In the genomic region with DNA sequence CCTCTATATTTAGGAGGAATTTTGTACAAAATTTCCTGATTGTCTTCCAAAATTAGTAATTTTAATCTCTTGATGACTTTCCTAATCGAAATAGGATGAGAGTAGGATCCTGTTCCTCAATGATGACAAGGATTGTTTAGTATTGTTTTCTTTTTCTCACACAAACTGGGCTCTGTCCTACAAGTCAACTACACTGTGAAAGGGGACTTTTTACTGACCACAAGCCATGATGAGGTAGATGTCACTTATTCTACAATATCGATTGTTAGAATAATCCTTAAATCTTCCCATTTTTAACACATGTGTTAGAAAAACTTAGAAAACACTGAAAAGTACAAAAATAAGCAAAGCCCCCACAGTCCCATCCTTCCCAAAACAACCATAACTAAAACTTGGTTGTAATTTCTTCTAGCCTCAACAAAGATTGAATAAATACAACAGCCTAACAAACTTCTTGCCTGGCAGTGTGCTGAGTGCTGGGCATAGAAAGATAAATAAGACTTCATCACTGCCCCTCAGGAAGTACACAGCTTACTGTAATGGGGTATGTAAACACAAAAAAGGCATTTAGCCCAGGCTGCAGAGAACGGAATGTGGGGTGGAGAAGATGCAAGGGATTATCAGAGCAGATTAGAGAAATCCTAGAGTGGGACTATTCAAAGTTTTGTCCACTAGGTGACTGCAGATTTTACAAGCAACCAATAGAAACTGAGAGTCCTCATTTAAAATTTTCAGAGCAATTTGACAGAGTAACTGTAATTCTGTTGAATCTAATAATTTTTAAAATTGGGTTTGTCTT, we compare ENCODE assay signal across 9 cellular contexts. TPM values are rescaled to one million over a fixed set of nuclear protein-coding genes. Genes with fewer than 3 reads are reported as not detected.
DNase-seq lines count a peak whose midpoint lies in the region; ATAC-seq and TF ChIP-seq lines count a peak whose summit lies in the region.
"Had no signal": no experiment of that assay in that cellular context is flagged by ENCODE, and none has a peak within 500 bp of the region (broad histone marks: within the 10 kb centered on the region; RNA-seq: fewer than 3 reads in every experiment).

No MANE protein-coding gene starts in this region.

- H3K9me3 ChIP-seq in HEK293 (ENCODE audit: control insufficient read depth, insufficient read depth, low read depth, low read length), result no peaks in the 10 kb centered on the region
- H3K9me3 ChIP-seq in WERI-Rb-1 (ENCODE audit: severe bottlenecking), result no peaks in the 10 kb centered on the region
- H3K9me3 ChIP-seq in left lung, result no peaks in the 10 kb centered on the region

- intact Hi-C loops in left lung (cut with DNase I), result no loop called here

- CTCF ChIA-PET in HEK293 (lab: Yijun Ruan, JAX), result no interaction called here

- TF ChIP-seq CTCF in HEK293 (tag by site-specific recombination; IDR thresholded peaks at IDR 0.05), result no peak
- 0 out of 2 replicates have a peak, but pooled peaks have one; percentile 16 for TF ChIP-seq CTCF in WERI-Rb-1 (IDR thresholded peaks at IDR 0.05; ENCODE audit: low read depth, low read length)
- TF ChIP-seq CTCF in left lung (IDR thresholded peaks at IDR 0.05), result no peak

- no peaks in the 10 kb centered on the region for H3K27me3 ChIP-seq in WERI-Rb-1 (ENCODE audit: insufficient read depth, low read depth, severe bottlenecking)
- H3K27me3 ChIP-seq in left lung, result no peaks in the 10 kb centered on the region

- in situ Hi-C loops in ACHN (cut with HindIII; ENCODE audit: low pct_ligation_motif_present, low pct_unique_long_range_greater_than_20kb, low sequenced_read_pairs), result no loop called here

- ATAC-seq in left lung, result peak; percentile 2

- no peaks in the 10 kb centered on the region for H3K4me1 ChIP-seq in HEK293 (ENCODE audit: control insufficient read depth, insufficient read depth, low read length)
- H3K4me1 ChIP-seq in left lung, result peaks cover 4 to 27% of the 10 kb centered on the region in 2 donors

- POLR2A ChIA-PET in HEK293 (lab: Yijun Ruan, JAX), result interaction anchor here (3.4 kb wide), 1 partner anchor 36 kb away, joined by 22 read pairs; the partner anchor contains the start of gene TSC22D2

- DNase-seq in ACHN (peak; percentile 63), WERI-Rb-1 (no peak), left lung (no peak), NCI-H510A (lab: John Stamatoyannopoulos, UW) (no peak), cerebellum (ENCODE audit: low spot score) (no peak), T-helper 1 cell (no peak)
- DNase-seq in stimulated activated CD4-positive, alpha-beta T cell treated with anti-CD3 and anti-CD28 coated beads, Interleukin-4, amount 100 ng/mL, for 24 hours, result no peak
- DNase-seq: NCI-H524 treated with DMSO at 0.1 percent for 48 hours had no signal

- H3K27ac ChIP-seq in HEK293 (ENCODE audit: extremely low read depth, low read depth, low read length), result no peak overlapping the region
- no peak overlapping the region for H3K27ac ChIP-seq in WERI-Rb-1
- peak overlapping the region; percentile 56 to 88 for H3K27ac ChIP-seq in left lung

- H3K4me3 ChIP-seq in HEK293 (ENCODE audit: low read depth, low read length) (no peak overlapping the region), WERI-Rb-1 (ENCODE audit: low read depth, low read length) (no peak overlapping the region), left lung (no peak overlapping the region)

- H3K36me3 ChIP-seq in HEK293 (ENCODE audit: control insufficient read depth in 2 of 2, insufficient read depth in 1 of 2, low read length in 2 of 2) (no peaks in the 10 kb centered on the region), WERI-Rb-1 (no peaks in the 10 kb centered on the region), left lung (no peaks in the 10 kb centered on the region)

TF ChIP-seq in HEK293, 187 proteins besides CTCF, POLR2A, EP300 and RAD21:
- TF ChIP-seq TCF7L2 (IDR thresholded peaks at IDR 0.05; ENCODE audit: borderline replicate concordance, low read depth, low read length), result no peak
- no peak for TF ChIP-seq GLI2 (tag by site-specific recombination; IDR thresholded peaks at IDR 0.05; ENCODE audit: borderline replicate concordance, low read depth)
- TF ChIP-seq ZBTB17 (tag by site-specific recombination; IDR thresholded peaks at IDR 0.05), result 0 out of 2 replicates have a peak, but pooled peaks have one; percentile 13

RNA-seq across cellular contexts. Expression of gene TSC22D2, which starts 35.6 kb away (rescaled TPM):
- total RNA-seq in left lung (10 to 100 TPM; 25.9 to 46.6 TPM), cerebellum (39.0 TPM)

Comparison
In these comparisons a context has a peak if more than half of its experiments do, and no peak if none do; other contexts are left out.
1. H3K27ac ChIP-seq: peak in left lung (2 of 2); none in HEK293 (single experiment) and WERI-Rb-1 (single experiment).